ENCODE assay signal across 19 cellular contexts in genomic region chr1:27811741-27812500, GRCh38. TPM values are rescaled to one million over a fixed set of nuclear protein-coding genes. Genes with fewer than 3 reads are reported as not detected.
DNase-seq lines count a peak whose midpoint lies in the region; ATAC-seq and TF ChIP-seq lines count a peak whose summit lies in the region.
"Had no signal": no experiment of that assay in that cellular context is flagged by ENCODE, and none has a peak within 500 bp of the region (broad histone marks: within the 10 kb centered on the region; RNA-seq: fewer than 3 reads in every experiment).

No MANE protein-coding gene starts in this region.

- DNase-seq in SK-N-SH (peak; percentile 12), memory B cell (ENCODE audit: low spot score in 2 of 2) (no peak), head of caudate nucleus (no peak), suprapubic skin (ENCODE audit: low spot score in 2 of 2) (no peak), foreskin melanocyte (no peak)
- DNase-seq in activated naive CD8-positive, alpha-beta T cell treated with anti-CD3 and anti-CD28 coated beads for 36 hours = no peak
- no peak for DNase-seq in activated naive CD8-positive, alpha-beta T cell treated with anti-CD3 and anti-CD28 coated beads, Interleukin-2, amount 50 U/mL, for 24 hours
- DNase-seq: AML-193, DMS 273 treated with DMSO at 0.1 percent for 48 hours, DND-41, H7, NCI-H1417 treated with DMSO at 0.1 percent for 48 hours, NCI-H187 treated with DMSO at 0.1 percent for 48 hours, NCI-H2227 treated with DMSO at 0.1 percent for 48 hours, NCI-H510A treated with DMSO at 0.1 percent for 48 hours, SHP77 had no signal

- H3F3A ChIP-seq in SK-N-SH (replicated peaks; ENCODE audit: insufficient read depth) = peaks cover 9% of the 10 kb centered on the region

- no peak overlapping the region for H2AFZ ChIP-seq in SK-N-SH (ENCODE audit: low read depth)

- POLR2A ChIA-PET in SK-N-SH (lab: Yijun Ruan, JAX) = no interaction called here

- H3K79me2 ChIP-seq in SK-N-SH (ENCODE audit: insufficient read depth) = no peaks in the 10 kb centered on the region

- H3K4me3 Mint-ChIP-seq in activated naive CD8-positive, alpha-beta T cell treated with anti-CD3 and anti-CD28 coated beads for 36 hours = no peak overlapping the region
- H3K4me3 Mint-ChIP-seq in activated naive CD8-positive, alpha-beta T cell treated with anti-CD3 and anti-CD28 coated beads, Interleukin-2, amount 50 U/mL, for 24 hours = no peak overlapping the region
- H3K4me3 Mint-ChIP-seq in memory B cell = no peak overlapping the region
- H3K4me3 Mint-ChIP-seq: CD14-positive monocyte had no signal

- intact Hi-C loops in head of caudate nucleus (cut with DNase I) = no loop called here

- 91% methylated on average over 6 of the region's 6 CpGs for WGBS in SK-N-SH (ENCODE audit: low lambda C conversion rate)
- WGBS in suprapubic skin = 92% methylated on average over 6 of the region's 6 CpGs

- H3K4me2 ChIP-seq in SK-N-SH = no peak overlapping the region

- ATAC-seq in SK-N-SH treated with all-trans-retinoic acid at 6 μM for 48 hours (no peak), memory B cell (ENCODE audit: low read depth) (no peak)
- no peak for ATAC-seq in activated naive CD8-positive, alpha-beta T cell treated with anti-CD3 and anti-CD28 coated beads, Interleukin-2, amount 50 U/mL, for 24 hours

- H3K27me3 ChIP-seq in SK-N-SH (ENCODE audit: insufficient read depth) (no peaks in the 10 kb centered on the region), suprapubic skin (no peaks in the 10 kb centered on the region)

- H3K9me3 Mint-ChIP-seq in activated naive CD8-positive, alpha-beta T cell treated with anti-CD3 and anti-CD28 coated beads for 36 hours = no peaks in the 10 kb centered on the region
- no peaks in the 10 kb centered on the region for H3K9me3 Mint-ChIP-seq in activated naive CD8-positive, alpha-beta T cell treated with anti-CD3 and anti-CD28 coated beads, Interleukin-2, amount 50 U/mL, for 24 hours
- H3K9me3 Mint-ChIP-seq in memory B cell = no peaks in the 10 kb centered on the region

- no peaks in the 10 kb centered on the region for H3K27me3 Mint-ChIP-seq in activated naive CD8-positive, alpha-beta T cell treated with anti-CD3 and anti-CD28 coated beads for 36 hours
- no peaks in the 10 kb centered on the region for H3K27me3 Mint-ChIP-seq in activated naive CD8-positive, alpha-beta T cell treated with anti-CD3 and anti-CD28 coated beads, Interleukin-2, amount 50 U/mL, for 24 hours
- no peaks in the 10 kb centered on the region for H3K27me3 Mint-ChIP-seq in memory B cell

- CTCF ChIA-PET in SK-N-SH (lab: Yijun Ruan, JAX) = interaction anchor here (1.2 kb wide), 2 partner anchors 86 to 143 kb away, joined by 3 to 4 read pairs; partner anchors contain the start of gene FAM76A

- no peaks in the 10 kb centered on the region for H4K20me1 ChIP-seq in SK-N-SH (ENCODE audit: insufficient read depth)

- H3K27ac Mint-ChIP-seq in activated naive CD8-positive, alpha-beta T cell treated with anti-CD3 and anti-CD28 coated beads for 36 hours = peak overlapping the region; percentile 17
- H3K27ac Mint-ChIP-seq in activated naive CD8-positive, alpha-beta T cell treated with anti-CD3 and anti-CD28 coated beads, Interleukin-2, amount 50 U/mL, for 24 hours = no peak overlapping the region
- peak overlapping the region; percentile 63 for H3K27ac Mint-ChIP-seq in memory B cell

- TF ChIP-seq POLR2A in suprapubic skin (IDR thresholded peaks at IDR 0.05) = no peak

- peaks cover 5% of the 10 kb centered on the region for H3K36me3 Mint-ChIP-seq in activated naive CD8-positive, alpha-beta T cell treated with anti-CD3 and anti-CD28 coated beads for 36 hours
- peaks cover 16% of the 10 kb centered on the region for H3K36me3 Mint-ChIP-seq in activated naive CD8-positive, alpha-beta T cell treated with anti-CD3 and anti-CD28 coated beads, Interleukin-2, amount 50 U/mL, for 24 hours (ENCODE audit: low read depth)
- peaks cover 21% of the 10 kb centered on the region for H3K36me3 Mint-ChIP-seq in memory B cell

- no peaks in the 10 kb centered on the region for H3K9me2 ChIP-seq in SK-N-SH

- H3K4me1 ChIP-seq in SK-N-SH (ENCODE audit: control insufficient read depth in 1 of 2, insufficient read depth in 2 of 2, low read depth in 1 of 2, low read length in 1 of 2) (no peaks in the 10 kb centered on the region; a peak in 1 of 4 replicates), suprapubic skin (no peaks in the 10 kb centered on the region)

- no peaks in the 10 kb centered on the region for H3K4me1 Mint-ChIP-seq in activated naive CD8-positive, alpha-beta T cell treated with anti-CD3 and anti-CD28 coated beads for 36 hours
- no peaks in the 10 kb centered on the region for H3K4me1 Mint-ChIP-seq in activated naive CD8-positive, alpha-beta T cell treated with anti-CD3 and anti-CD28 coated beads, Interleukin-2, amount 50 U/mL, for 24 hours
- no peaks in the 10 kb centered on the region for H3K4me1 Mint-ChIP-seq in memory B cell
- H3K4me1 Mint-ChIP-seq: CD14-positive monocyte had no signal

- H3K27ac ChIP-seq in SK-N-SH (ENCODE audit: low read depth in 2 of 2, low read length in 1 of 2) (0 out of 4 replicates have a peak overlapping the region, but pooled peaks of 1 of the 2 experiments have one; percentile 8), suprapubic skin (no peak overlapping the region)
- H3K27ac ChIP-seq: 22Rv1 had no signal

- H3K9me3 ChIP-seq in SK-N-SH (no peaks in the 10 kb centered on the region), suprapubic skin (no peaks in the 10 kb centered on the region)

- H3K9ac ChIP-seq in SK-N-SH = no peak overlapping the region

- H3K4me3 ChIP-seq in SK-N-SH (ENCODE audit: low read depth in 2 of 2, low read length in 1 of 2) (no peak overlapping the region), suprapubic skin (no peak overlapping the region)

- H3K36me3 ChIP-seq in SK-N-SH (replicated peaks in 1 of 2; ENCODE audit: control insufficient read depth in 1 of 2, insufficient read depth in 2 of 2, low read length in 1 of 2) (peaks cover 6 to 29% of the 10 kb centered on the region in 2 experiments), suprapubic skin (peaks cover 54% of the 10 kb centered on the region)

- TF ChIP-seq RAD21 in SK-N-SH (IDR thresholded peaks at IDR 0.05; ENCODE audit: low read length) = no peak

- TF ChIP-seq CTCF in SK-N-SH (IDR thresholded peaks at IDR 0.05) (no peak), suprapubic skin (IDR thresholded peaks at IDR 0.05) (no peak)

- 0 out of 4 replicates have a peak, but pooled peaks of 1 of the 2 experiments have one; percentile 11 for TF ChIP-seq EP300 in SK-N-SH (IDR thresholded peaks at IDR 0.05; ENCODE audit: borderline replicate concordance in 1 of 2, low read depth in 1 of 2, low read length in 1 of 2)
- no peak for TF ChIP-seq EP300 in suprapubic skin (IDR thresholded peaks at IDR 0.05)

TF ChIP-seq in SK-N-SH, 30 proteins besides CTCF, POLR2A, EP300 and RAD21 (continues in another document):
- no peak for TF ChIP-seq JUND (IDR thresholded peaks at IDR 0.05)
- TF ChIP-seq, protein P1, sequence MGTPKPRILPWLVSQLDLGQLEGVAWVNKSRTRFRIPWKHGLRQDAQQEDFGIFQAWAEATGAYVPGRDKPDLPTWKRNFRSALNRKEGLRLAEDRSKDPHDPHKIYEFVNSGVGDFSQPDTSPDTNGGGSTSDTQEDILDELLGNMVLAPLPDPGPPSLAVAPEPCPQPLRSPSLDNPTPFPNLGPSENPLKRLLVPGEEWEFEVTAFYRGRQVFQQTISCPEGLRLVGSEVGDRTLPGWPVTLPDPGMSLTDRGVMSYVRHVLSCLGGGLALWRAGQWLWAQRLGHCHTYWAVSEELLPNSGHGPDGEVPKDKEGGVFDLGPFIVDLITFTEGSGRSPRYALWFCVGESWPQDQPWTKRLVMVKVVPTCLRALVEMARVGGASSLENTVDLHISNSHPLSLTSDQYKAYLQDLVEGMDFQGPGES (IDR thresholded peaks at IDR 0.05; ENCODE audit: low read depth, low read length) = no peak
- TF ChIP-seq, protein P2, sequence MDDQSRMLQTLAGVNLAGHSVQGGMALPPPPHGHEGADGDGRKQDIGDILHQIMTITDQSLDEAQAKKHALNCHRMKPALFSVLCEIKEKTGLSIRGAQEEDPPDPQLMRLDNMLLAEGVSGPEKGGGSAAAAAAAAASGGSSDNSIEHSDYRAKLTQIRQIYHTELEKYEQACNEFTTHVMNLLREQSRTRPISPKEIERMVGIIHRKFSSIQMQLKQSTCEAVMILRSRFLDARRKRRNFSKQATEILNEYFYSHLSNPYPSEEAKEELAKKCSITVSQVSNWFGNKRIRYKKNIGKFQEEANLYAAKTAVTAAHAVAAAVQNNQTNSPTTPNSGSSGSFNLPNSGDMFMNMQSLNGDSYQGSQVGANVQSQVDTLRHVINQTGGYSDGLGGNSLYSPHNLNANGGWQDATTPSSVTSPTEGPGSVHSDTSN (IDR thresholded peaks at IDR 0.05) = no peak

TF ChIP-seq in SK-N-SH treated with all-trans-retinoic acid at 6 μM for 48 hours, 23 proteins besides CTCF, POLR2A, EP300 and RAD21 (continues in another document):
- TF ChIP-seq ZNF8 (CRISPR knock-in tag; IDR thresholded peaks at IDR 0.05) (no peak), PATZ1 (CRISPR knock-in tag; IDR thresholded peaks at IDR 0.05; ENCODE audit: borderline replicate concordance) (no peak), RARB (CRISPR knock-in tag; IDR thresholded peaks at IDR 0.05) (no peak)

RNA-seq across cellular contexts. Expression of gene PPP1R8, which starts 18.7 kb away (rescaled TPM):
- polyA plus RNA-seq in SK-N-SH (2012; rRNA removed) = 41.8 and 55.4 TPM in 2 replicates
- 46.2 and 58.1 TPM in 2 replicates for polyA plus RNA-seq in SK-N-SH (2012; cell fraction: cytosol; rRNA removed)
- polyA plus RNA-seq in SK-N-SH (2012; cell fraction: nucleus; rRNA removed) = 15.8 and 32.2 TPM in 2 replicates
- total RNA-seq in activated naive CD8-positive, alpha-beta T cell treated with anti-CD3 and anti-CD28 coated beads for 36 hours = 10 to 100 TPM; 60.0 to 70.5 TPM
- total RNA-seq in suprapubic skin = 10 to 100 TPM; 32.5 to 43.5 (median 35.2) TPM

RNA-seq across cellular contexts. Expression of gene STX12, which starts 38.9 kb away (rescaled TPM):
- polyA plus RNA-seq in SK-N-SH (2012; rRNA removed) = 12.4 and 12.9 TPM in 2 replicates
- 17.9 and 20.8 TPM in 2 replicates for polyA plus RNA-seq in SK-N-SH (2012; cell fraction: cytosol; rRNA removed)
- polyA plus RNA-seq in SK-N-SH (2012; cell fraction: nucleus; rRNA removed) = 13.6 and 23.4 TPM in 2 replicates
- total RNA-seq in activated naive CD8-positive, alpha-beta T cell treated with anti-CD3 and anti-CD28 coated beads for 36 hours = 10 to 100 TPM; 20.0 to 21.1 TPM
- 10 to 100 TPM; 54.8 to 81.5 (median 72.4) TPM for total RNA-seq in suprapubic skin
